In genomic region chr1:24385160-24385939, GRCh38 we compare ENCODE assay signal across 2 cellular contexts.
TF ChIP-seq lines count a peak whose summit lies in the region.

No MANE protein-coding gene starts in this region.

TF ChIP-seq in SK-N-SH, 30 proteins besides CTCF, POLR2A, EP300 and RAD21:
- no peak for TF ChIP-seq FOXJ3 (CRISPR knock-in tag; IDR thresholded peaks at IDR 0.05)
- no peak for TF ChIP-seq RXRA (IDR thresholded peaks at IDR 0.05; ENCODE audit: borderline replicate concordance, low read depth)
- no peak for TF ChIP-seq TCF12 (IDR thresholded peaks at IDR 0.05)
- no peak for TF ChIP-seq ZBTB33 (IDR thresholded peaks at IDR 0.05; ENCODE audit: borderline replicate concordance, low read depth)
- no peak for TF ChIP-seq GATA2 (CRISPR knock-in tag; IDR thresholded peaks at IDR 0.05)

TF ChIP-seq in H1, 55 proteins besides CTCF, POLR2A, EP300 and RAD21:
- 0 out of 2 replicates have a peak, but pooled peaks have one; percentile 13 for TF ChIP-seq E2F6 (IDR thresholded peaks at IDR 0.05)
- peak; percentile 28; the same call in 1 of the 2 replicates for TF ChIP-seq MAX (IDR thresholded peaks at IDR 0.05)
- TF ChIP-seq ATF2 (IDR thresholded peaks at IDR 0.05; ENCODE audit: low read length) = no peak
